8 cellular contexts compared by ENCODE assay signal in genomic region chr20:25399038-25399430, GRCh38. TPM values are rescaled to one million over a fixed set of nuclear protein-coding genes. Genes with fewer than 3 reads are reported as not detected.
DNase-seq lines count a peak whose midpoint lies in the region; ATAC-seq and TF ChIP-seq lines count a peak whose summit lies in the region.

No MANE protein-coding gene starts in this region.

- DNase-seq in AML-193 (lab: John Stamatoyannopoulos, UW) (peak; percentile 38 to 57), LNCaP clone FGC (ENCODE audit: low read depth) (no peak), OCI-LY7 (ENCODE audit: low spot score) (peak; percentile 66), suprapubic skin (ENCODE audit: low spot score in 2 of 2) (no peak), mesenteric fat pad (ENCODE audit: low spot score) (no peak)
- peak; percentile 33 for DNase-seq in central memory CD4-positive, alpha-beta T cell

- no peaks in the 10 kb centered on the region for H3K79me2 ChIP-seq in OCI-LY7 (ENCODE audit: insufficient read depth, low read depth, low read length)

- TF ChIP-seq CTCF in LNCaP clone FGC (IDR thresholded peaks at IDR 0.05; ENCODE audit: control insufficient read depth, extremely low read depth, insufficient read depth) = peak; percentile 58
- TF ChIP-seq CTCF in OCI-LY7 (conservative IDR thresholded peaks at IDR 0.05; ENCODE audit: low read length) = peak; percentile 78
- TF ChIP-seq CTCF in suprapubic skin (IDR thresholded peaks at IDR 0.05) = peak; percentile 44 to 46

- no peak overlapping the region for H3K4me2 ChIP-seq in OCI-LY7 (ENCODE audit: low read length)

- peak; percentile 75 for ATAC-seq in GM18502 (IDR thresholded peaks at IDR 0.05; ENCODE audit: poor library complexity, unreplicated experiment)

- H3K27me3 ChIP-seq in layer of hippocampus (ENCODE audit: control insufficient read depth, insufficient read depth, low read length) (no peaks in the 10 kb centered on the region), suprapubic skin (no peaks in the 10 kb centered on the region)

- no peak overlapping the region for H2AFZ ChIP-seq in OCI-LY7 (ENCODE audit: low read length)

- H4K20me1 ChIP-seq in OCI-LY7 (ENCODE audit: insufficient read depth, low read length) = no peaks in the 10 kb centered on the region

- peaks cover 5% of the 10 kb centered on the region; the same call in 1 of the 2 replicates for H3K9me3 ChIP-seq in OCI-LY7 (ENCODE audit: low read length)
- no peaks in the 10 kb centered on the region for H3K9me3 ChIP-seq in suprapubic skin

- H3K4me1 ChIP-seq in OCI-LY7 (ENCODE audit: insufficient read depth, low read length, poor library complexity, severe bottlenecking) = peaks cover 17% of the 10 kb centered on the region
- H3K4me1 ChIP-seq in suprapubic skin = peaks cover 20% of the 10 kb centered on the region

- no peak for TF ChIP-seq POLR2A in suprapubic skin (IDR thresholded peaks at IDR 0.05)

- POLR2A ChIA-PET in OCI-LY7 (lab: Charles Lee) = interaction anchor here (0.9 to 1.1 kb wide), 2 partner anchors 8 to 44 kb away, joined by 3 to 4 read pairs; partner anchors contain the start of gene GINS1

- CTCF ChIA-PET in OCI-LY7 (lab: Charles Lee; ENCODE audit: unreplicated experiment) = no interaction called here

- no peak for TF ChIP-seq EP300 in suprapubic skin (IDR thresholded peaks at IDR 0.05)

- H3K27ac ChIP-seq in OCI-LY7 (ENCODE audit: low read depth, low read length, poor library complexity, severe bottlenecking) (no peak overlapping the region), layer of hippocampus (ENCODE audit: low read depth, low read length) (peak overlapping the region; percentile 14), suprapubic skin (no peak overlapping the region)

- intact Hi-C loops in OCI-LY7 (cut with micrococcal nuclease; ENCODE audit: unreplicated experiment) = loop anchor here (1.0 to 2.0 kb wide), 2 partner anchors 105 to 404 kb away; no protein-coding TSS in a partner anchor

- WGBS in suprapubic skin = 10% methylated on average over 5 of the region's 5 CpGs

- H3K36me3 ChIP-seq in OCI-LY7 (ENCODE audit: insufficient read depth, low read length) (no peaks in the 10 kb centered on the region), suprapubic skin (no peaks in the 10 kb centered on the region)

- no peak overlapping the region for H3K4me3 ChIP-seq in LNCaP clone FGC (ENCODE audit: low read depth, low read length)
- no peak overlapping the region for H3K4me3 ChIP-seq in OCI-LY7 (ENCODE audit: low read depth, low read length, poor library complexity, severe bottlenecking)
- no peak overlapping the region for H3K4me3 ChIP-seq in suprapubic skin

- no TSS peak for BruUV-seq in OCI-LY7 (replicated peaks; lab: Mats Ljungman, UMichigan)

- H3K9me2 ChIP-seq in OCI-LY7 (ENCODE audit: insufficient read depth, low read length) = no peaks in the 10 kb centered on the region

RNA-seq across cellular contexts. Expression of gene ABHD12, which starts 8.4 kb away (rescaled TPM):
- total RNA-seq in OCI-LY7 (2014; rRNA removed; shearing (Covaris generic)) = 5.9 and 10.6 TPM in 2 replicates
- 12.0 and 12.9 TPM in 2 replicates for total RNA-seq in OCI-LY7 (2022)
- total RNA-seq in suprapubic skin = 10 to 100 TPM; 41.6 to 75.8 (median 52.3) TPM
- total RNA-seq in mesenteric fat pad = 41.6 TPM

RNA-seq across cellular contexts. Expression of gene GINS1, which starts 8.4 kb away (rescaled TPM):
- total RNA-seq in OCI-LY7 (2014; rRNA removed; shearing (Covaris generic)) = 22.8 and 23.0 TPM in 2 replicates
- total RNA-seq in OCI-LY7 (2022) (29.9 and 30.8 TPM in 2 replicates), suprapubic skin (1 to 10 TPM; 2.4 to 3.6 (median 2.6) TPM), mesenteric fat pad (0.58 TPM)

Comparison
In these comparisons a context has a peak if more than half of its experiments do, and no peak if none do; other contexts are left out.
1. DNase-seq: peak in AML-193 (2 of 2), OCI-LY7 (single experiment) and central memory CD4-positive, alpha-beta T cell (single experiment); none in LNCaP clone FGC (single experiment), suprapubic skin (0 of 2) and mesenteric fat pad (single experiment).
2. RNA of gene GINS1, which starts 8.4 kb away (total RNA-seq): 22.8 to 30.8 TPM in OCI-LY7; 2.4 to 3.6 TPM in suprapubic skin and 0.58 TPM in mesenteric fat pad (single experiment); every median in the first group is over 4 times any median in the second.
3. Peak in every context shown above with its lines, with median percentiles within 50 percentile points of each other: CTCF ChIP-seq.